Comparison of ENCODE assay signal across 19 cellular contexts in genomic region chr4:41507292-41507933, GRCh38. TPM values are rescaled to one million over a fixed set of nuclear protein-coding genes. Genes with fewer than 3 reads are reported as not detected.
DNase-seq lines count a peak whose midpoint lies in the region; ATAC-seq and TF ChIP-seq lines count a peak whose summit lies in the region.
"Had no signal": no experiment of that assay in that cellular context is flagged by ENCODE, and none has a peak within 500 bp of the region (broad histone marks: within the 10 kb centered on the region; RNA-seq: fewer than 3 reads in every experiment).

No MANE protein-coding gene starts in this region.

- H3K4me3 Mint-ChIP-seq in T-cell: no peak overlapping the region
- H3K4me3 Mint-ChIP-seq: activated T-cell treated with anti-CD3 and anti-CD28 coated beads, Interleukin-2, amount 50 U/mL, for 4 hours; IgD-negative memory B cell; mesothelial cell of epicardium; stimulated activated naive CD8-positive, alpha-beta T cell treated with anti-CD3 and anti-CD28 coated beads, Interleukin-15, amount 100 ng/mL, for 72 hours had no signal

- H3K4me1 Mint-ChIP-seq in T-cell: no peaks in the 10 kb centered on the region
- H3K4me1 Mint-ChIP-seq: IgD-negative memory B cell; stimulated activated naive CD8-positive, alpha-beta T cell treated with anti-CD3 and anti-CD28 coated beads, Interleukin-15, amount 100 ng/mL, for 72 hours had no signal

- peak; percentile 51 for DNase-seq in AG10803 (ENCODE audit: low read depth)
- DNase-seq in HS-27A (ENCODE audit: low read depth): peak; percentile 92
- peak; percentile 51 to 69 for DNase-seq in SW 1271 (lab: John Stamatoyannopoulos, UW)
- peak; percentile 35 for DNase-seq in kidney tubule cell (ENCODE audit: low spot score)
- no peak for DNase-seq in 8988T
- no peak for DNase-seq in SK-N-DZ (ENCODE audit: low spot score)
- DNase-seq in T-cell: no peak
- DNase-seq: activated CD4-positive, alpha-beta T cell treated with anti-CD3 and anti-CD28 coated beads, Interleukin-2, amount 50 U/mL, for 1 hour; activated T-cell treated with anti-CD3 and anti-CD28 coated beads, Interleukin-2, amount 50 U/mL, for 4 hours; GF-D8; hypothalamus; kidney glomerular epithelial cell; NCI-H1105; stimulated activated naive CD8-positive, alpha-beta T cell treated with anti-CD3 and anti-CD28 coated beads, Interleukin-15, amount 100 ng/mL, for 72 hours had no signal

- peaks cover 0 to 2% of the 10 kb centered on the region in 2 donors for H3K27me3 Mint-ChIP-seq in T-cell
- H3K27me3 Mint-ChIP-seq: stimulated activated naive CD8-positive, alpha-beta T cell treated with anti-CD3 and anti-CD28 coated beads, Interleukin-15, amount 100 ng/mL, for 72 hours had no signal

- no peaks in the 10 kb centered on the region for H3K36me3 Mint-ChIP-seq in T-cell
- H3K36me3 Mint-ChIP-seq: activated naive CD4-positive, alpha-beta T cell treated with anti-CD3 and anti-CD28 coated beads, Interleukin-2, amount 50 U/mL, for 72 hours had no signal

- peaks cover 0 to 16% (median 3%) of the 10 kb centered on the region in 3 donors for H3K9me3 Mint-ChIP-seq in T-cell

- no peak overlapping the region for H3K27ac Mint-ChIP-seq in T-cell
- H3K27ac Mint-ChIP-seq: activated naive CD4-positive, alpha-beta T cell treated with anti-CD3 and anti-CD28 coated beads, Interleukin-2, amount 50 U/mL, for 72 hours; IgD-negative memory B cell; mesothelial cell of epicardium; stimulated activated naive CD8-positive, alpha-beta T cell treated with anti-CD3 and anti-CD28 coated beads, Interleukin-15, amount 100 ng/mL, for 72 hours had no signal

- no peak overlapping the region for H3K4me3 ChIP-seq in AG10803 (ENCODE audit: low read length)

- CTCF ChIA-PET in T-cell (lab: Charles Lee): no interaction called here

- no peak for TF ChIP-seq CTCF in AG10803 (conservative IDR thresholded peaks at IDR 0.05; ENCODE audit: low read length)

- ATAC-seq in T-cell (replicated peaks in 1 of 4) (no peak), GM21825 (IDR thresholded peaks at IDR 0.05; ENCODE audit: unreplicated experiment) (no peak)
- ATAC-seq: activated naive CD4-positive, alpha-beta T cell treated with anti-CD3 and anti-CD28 coated beads, Interleukin-2, amount 50 U/mL, for 72 hours; activated T-cell treated with anti-CD3 and anti-CD28 coated beads, Interleukin-2, amount 50 U/mL, for 4 hours; Panc1; stimulated activated naive CD8-positive, alpha-beta T cell treated with anti-CD3 and anti-CD28 coated beads, Interleukin-15, amount 100 ng/mL, for 72 hours had no signal

- POLR2A ChIA-PET in T-cell (lab: Charles Lee): no interaction called here

RNA-seq across cellular contexts. Expression of gene LIMCH1, which starts 30.5 kb away (rescaled TPM):
- 28.0 and 38.5 TPM in 2 replicates for polyA plus RNA-seq in SK-N-DZ (2014; cell fraction: cytosol; rRNA removed)
- 45.5 and 57.4 TPM in 2 replicates for polyA plus RNA-seq in SK-N-DZ (2014; cell fraction: nucleus; rRNA removed)
- total RNA-seq in T-cell: under 1 TPM; 0.15 to 0.38 (median 0.30) TPM
- total RNA-seq: activated naive CD4-positive, alpha-beta T cell treated with anti-CD3 and anti-CD28 coated beads, Interleukin-2, amount 50 U/mL, for 72 hours had no signal
- polyA plus RNA-seq: IgD-negative memory B cell had no signal

Comparison
In these comparisons a context has a peak if more than half of its experiments do, and no peak if none do; other contexts are left out.
1. DNase-seq: peak in AG10803 (single experiment), HS-27A (single experiment), SW 1271 (2 of 2) and kidney tubule cell (single experiment); none in 8988T (single experiment), SK-N-DZ (single experiment) and T-cell (0 of 34).